In genomic region chr20:3312940-3313656, GRCh38 we compare ENCODE assay signal across 11 cellular contexts.
A peak's percentile ranks its signal among the peaks of the same experiment; 100 is the strongest.
DNase-seq lines count a peak whose midpoint lies in the region; ATAC-seq and TF ChIP-seq lines count a peak whose summit lies in the region.
"Had no signal": no experiment of that assay in that cellular context is flagged by ENCODE, and none has a peak within 500 bp of the region (broad histone marks: within the 10 kb centered on the region; RNA-seq: fewer than 3 reads in every experiment).

No MANE protein-coding gene starts in this region.

- H3K9me3 ChIP-seq in upper lobe of right lung, result no peaks in the 10 kb centered on the region

- H3K27ac Mint-ChIP-seq in MCF 10A (ENCODE audit: low read depth, unreplicated experiment), result peak overlapping the region; percentile 95
- H3K27ac Mint-ChIP-seq: activated naive CD4-positive, alpha-beta T cell treated with anti-CD3 and anti-CD28 coated beads, Interleukin-2, amount 50 U/mL, for 24 hours; B cell; natural killer cell had no signal

- H3K36me3 ChIP-seq in upper lobe of right lung, result peaks cover 69% of the 10 kb centered on the region

- peaks cover 39% of the 10 kb centered on the region for H3K4me1 Mint-ChIP-seq in MCF 10A (ENCODE audit: insufficient read depth, unreplicated experiment)
- H3K4me1 Mint-ChIP-seq: activated naive CD4-positive, alpha-beta T cell treated with anti-CD3 and anti-CD28 coated beads, Interleukin-2, amount 50 U/mL, for 24 hours; B cell; natural killer cell had no signal

- H3K27ac ChIP-seq in upper lobe of right lung, result peak overlapping the region; percentile 70

- peak overlapping the region; percentile 61 for H3K4me3 Mint-ChIP-seq in MCF 10A (ENCODE audit: unreplicated experiment)
- H3K4me3 Mint-ChIP-seq: activated naive CD4-positive, alpha-beta T cell treated with anti-CD3 and anti-CD28 coated beads, Interleukin-2, amount 50 U/mL, for 24 hours; B cell; natural killer cell had no signal

- no peaks in the 10 kb centered on the region for H3K27me3 Mint-ChIP-seq in MCF 10A (ENCODE audit: insufficient read depth, unreplicated experiment)
- H3K27me3 Mint-ChIP-seq: activated naive CD4-positive, alpha-beta T cell treated with anti-CD3 and anti-CD28 coated beads, Interleukin-2, amount 50 U/mL, for 24 hours; B cell had no signal

- H3K36me3 Mint-ChIP-seq in MCF 10A (ENCODE audit: insufficient read depth, unreplicated experiment), result peaks cover 42% of the 10 kb centered on the region
- H3K36me3 Mint-ChIP-seq: natural killer cell had no signal

- H3K27me3 ChIP-seq in upper lobe of right lung, result no peaks in the 10 kb centered on the region

- POLR2A ChIA-PET in MCF 10A (lab: Yijun Ruan, JAX), result interaction anchor here (0.6 to 4.2 kb wide), 21 partner anchors 10 to 268 kb away, joined by 3 to 37 read pairs (median 4); partner anchors contain the start of genes FASTKD5, ITPA, MRPS26 and SLC4A11

- no peak overlapping the region for H3K4me3 ChIP-seq in upper lobe of right lung

- no peaks in the 10 kb centered on the region for H3K9me3 Mint-ChIP-seq in MCF 10A (ENCODE audit: unreplicated experiment)
- H3K9me3 Mint-ChIP-seq: activated naive CD4-positive, alpha-beta T cell treated with anti-CD3 and anti-CD28 coated beads, Interleukin-2, amount 50 U/mL, for 24 hours; natural killer cell had no signal

- peaks cover 14% of the 10 kb centered on the region for H3K4me1 ChIP-seq in upper lobe of right lung

- ATAC-seq in upper lobe of right lung (peak; percentile 89), HG03442 (IDR thresholded peaks at IDR 0.05; ENCODE audit: unreplicated experiment) (no peak)
- ATAC-seq: natural killer cell had no signal

- intact Hi-C loops in MCF 10A (cut with micrococcal nuclease), result loop anchor here (5.0 kb wide), 1 partner anchor 76 kb away; the partner anchor contains the start of gene SLC4A11
- intact Hi-C loops in upper lobe of right lung (cut with DNase I), result no loop called here

- CTCF ChIA-PET in MCF 10A (lab: Yijun Ruan, JAX), result interaction anchor here (0.6 to 7.8 kb wide), 8 partner anchors 34 to 261 kb away, joined by 3 to 192 read pairs (median 6); partner anchors contain the start of gene DNAAF9

- TF ChIP-seq CTCF in MCF 10A (IDR thresholded peaks at IDR 0.05; ENCODE audit: unreplicated experiment) (no peak), upper lobe of right lung (IDR thresholded peaks at IDR 0.05) (no peak)

- BruUV-seq in MCF 10A (replicated peaks; lab: Mats Ljungman, UMichigan), result no TSS peak

- peak; percentile 7 for DNase-seq in NCI-H1694 treated with DMSO at 0.1 percent for 48 hours (lab: John Stamatoyannopoulos, UW)
- no peak for DNase-seq in NCI-H1694 (lab: John Stamatoyannopoulos, UW)
- DNase-seq in MCF 10A (ENCODE audit: unreplicated experiment), result peak; percentile 95
- peak; percentile 57 for DNase-seq in kidney tubule cell (ENCODE audit: low spot score)
- DNase-seq in upper lobe of right lung, result no peak
- no peak for DNase-seq in GM19240 (ENCODE audit: insufficient read length, low spot score)
- no peak for DNase-seq in NCI-H2029 treated with DMSO at 0.1 percent for 48 hours (lab: John Stamatoyannopoulos, UW)
- DNase-seq: natural killer cell had no signal

Comparison
In these comparisons a context has a peak if more than half of its experiments do, and no peak if none do; other contexts are left out.
1. DNase-seq: peak in NCI-H1694 treated with DMSO at 0.1 percent for 48 hours (single experiment), MCF 10A (single experiment) and kidney tubule cell (single experiment); none in NCI-H1694 (single experiment), upper lobe of right lung (single experiment), GM19240 (single experiment) and NCI-H2029 treated with DMSO at 0.1 percent for 48 hours (single experiment).